ENCODE assay signal across 8 cellular contexts in the genomic region with DNA sequence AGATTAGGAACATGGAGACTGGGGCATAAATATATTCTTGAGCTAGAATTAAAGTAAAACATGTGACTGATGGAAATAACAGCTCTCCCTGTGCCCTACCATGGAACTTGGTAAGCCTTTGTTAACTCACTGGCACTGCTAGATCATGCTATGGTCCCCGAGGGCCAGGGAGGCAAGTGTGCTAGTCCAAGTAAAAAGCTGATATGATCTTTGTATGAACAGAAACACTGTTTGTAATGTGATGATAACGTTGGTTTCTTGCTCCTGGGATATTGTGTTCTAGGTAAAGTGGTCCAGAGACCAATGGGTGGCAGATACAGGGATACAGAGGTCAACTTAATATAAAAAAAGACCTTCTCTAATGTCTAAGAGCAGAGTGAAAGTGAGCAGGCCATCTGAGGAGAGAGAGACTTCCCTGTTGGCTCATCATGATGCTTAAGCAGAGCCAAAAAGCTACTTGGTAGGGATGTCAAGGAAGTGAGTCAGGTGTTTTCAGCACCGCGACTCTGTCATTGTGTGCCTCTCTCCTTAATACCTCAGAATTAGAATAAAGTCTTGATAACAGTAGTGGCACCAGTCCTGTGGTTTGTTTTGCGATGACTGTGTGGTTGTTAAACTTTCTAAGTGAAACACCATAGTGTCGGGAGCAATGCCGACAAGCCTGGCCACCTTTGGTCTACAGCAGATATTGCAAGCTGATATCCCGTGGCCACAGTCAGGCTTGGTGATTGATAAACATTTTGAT. TPM values are rescaled to one million over a fixed set of nuclear protein-coding genes. Genes with fewer than 3 reads are reported as not detected.
DNase-seq lines count a peak whose midpoint lies in the region; ATAC-seq and TF ChIP-seq lines count a peak whose summit lies in the region.

No MANE protein-coding gene starts in this region.

- peaks cover 23% of the 10 kb centered on the region for H3K4me1 Mint-ChIP-seq in memory B cell

- no peak overlapping the region for H3K4me2 ChIP-seq in DND-41 (ENCODE audit: insufficient read depth, low read length)

- TF ChIP-seq CTCF in DND-41 (IDR thresholded peaks at IDR 0.05; ENCODE audit: borderline replicate concordance, extremely low read depth, low read length, poor library complexity, severe bottlenecking) (no peak), omental fat pad (IDR thresholded peaks at IDR 0.05) (no peak)

- H4K20me1 ChIP-seq in DND-41 (ENCODE audit: insufficient read depth, low read length) = 0 out of 2 replicates have a peak, but pooled peaks cover 2% of the 10 kb centered on the region

- H3K9me3 Mint-ChIP-seq in memory B cell = no peaks in the 10 kb centered on the region

- peak overlapping the region; percentile 64 for H3K4me3 Mint-ChIP-seq in memory B cell

- no peak overlapping the region for H3K4me3 ChIP-seq in DND-41 (ENCODE audit: low read depth in 1 of 2, low read length in 2 of 2)

- peak overlapping the region; percentile 95 for H3K27ac Mint-ChIP-seq in memory B cell

- peaks cover 6% of the 10 kb centered on the region for H3K36me3 Mint-ChIP-seq in memory B cell

- H3K9ac ChIP-seq in DND-41 (ENCODE audit: low read depth, low read length) = no peak overlapping the region

- H3K4me1 ChIP-seq in DND-41 (ENCODE audit: insufficient read depth, low read length) = no peaks in the 10 kb centered on the region

- no peaks in the 10 kb centered on the region for H3K9me3 ChIP-seq in DND-41 (ENCODE audit: insufficient read depth, low read length, severe bottlenecking)

- no peak overlapping the region for H2AFZ ChIP-seq in DND-41 (ENCODE audit: low read depth, low read length)

- ATAC-seq in DND-41 (ENCODE audit: insufficient read depth, low read depth) (peak; percentile 52), GM21390 (IDR thresholded peaks at IDR 0.05; ENCODE audit: unreplicated experiment) (peak; percentile 70), memory B cell (ENCODE audit: low read depth) (peak; percentile 55), omental fat pad (ENCODE audit: low FRiP score) (no peak)

- peaks cover 7% of the 10 kb centered on the region; the same call in 1 of the 2 replicates for H3K36me3 ChIP-seq in DND-41 (ENCODE audit: insufficient read depth, low read length)

- H3K79me2 ChIP-seq in DND-41 (ENCODE audit: insufficient read depth, low read length) = peaks cover 34% of the 10 kb centered on the region

- no peaks in the 10 kb centered on the region for H3K27me3 ChIP-seq in DND-41 (ENCODE audit: insufficient read depth, low read length, poor library complexity)

- no peaks in the 10 kb centered on the region for H3K27me3 Mint-ChIP-seq in memory B cell

- DNase-seq in DND-41 = no peak
- peak; percentile 92 for DNase-seq in HT1080 (ENCODE audit: low read depth)
- DNase-seq in activated T-cell treated with anti-CD3 and anti-CD28 coated beads, Interleukin-2, amount 50 U/mL, for 48 hours = peak; percentile 70 to 74
- peak; percentile 38 to 39 for DNase-seq in memory B cell (ENCODE audit: low spot score in 2 of 2)
- DNase-seq in NCI-H2029 treated with DMSO at 0.1 percent for 48 hours (lab: John Stamatoyannopoulos, UW) = no peak
- no peak for DNase-seq in omental fat pad (ENCODE audit: low spot score)
- DNase-seq in dedifferentiated amniotic fluid mesenchymal stem cell (ENCODE audit: extremely low spot score) = no peak

- no peak overlapping the region for H3K27ac ChIP-seq in DND-41 (ENCODE audit: low read length)

RNA-seq across cellular contexts. Expression of gene BICD1, which starts 27.7 kb away (rescaled TPM):
- total RNA-seq in HT1080 (2014; rRNA removed; shearing (Covaris generic)) = 19.3 and 19.5 TPM in 2 replicates
- polyA plus RNA-seq in HT1080 (2015; cell fraction: cytosol; rRNA removed) = 20.0 and 24.3 TPM in 2 replicates
- polyA plus RNA-seq in HT1080 (2015; cell fraction: nucleus; rRNA removed) = 27.3 and 29.0 TPM in 2 replicates
- total RNA-seq in omental fat pad = 10 to 100 TPM in 1 of 4 donors, 1 to 10 TPM in 3; 8.0 to 19.2 (median 9.1) TPM

Comparison
In these comparisons a context has a peak if more than half of its experiments do, and no peak if none do; other contexts are left out.
1. DNase-seq: peak in HT1080 (single experiment), activated T-cell treated with anti-CD3 and anti-CD28 coated beads, Interleukin-2, amount 50 U/mL, for 48 hours (2 of 2) and memory B cell (2 of 2); none in DND-41 (single experiment), NCI-H2029 treated with DMSO at 0.1 percent for 48 hours (single experiment), omental fat pad (single experiment) and dedifferentiated amniotic fluid mesenchymal stem cell (single experiment).